Comparison of ENCODE assay signal across 13 cellular contexts in genomic region chr7:118803-119376, GRCh38.
DNase-seq lines count a peak whose midpoint lies in the region; TF ChIP-seq lines count a peak whose summit lies in the region.
"Had no signal": no experiment of that assay in that cellular context is flagged by ENCODE, and none has a peak within 500 bp of the region (broad histone marks: within the 10 kb centered on the region; RNA-seq: fewer than 3 reads in every experiment).

No MANE protein-coding gene starts in this region.

- H2BK12ac ChIP-seq in H9 (ENCODE audit: insufficient read length, low read depth, low read length) = no peak overlapping the region

- H3K4me3 ChIP-seq in kidney epithelial cell (ENCODE audit: low read depth, low read length) (no peak overlapping the region), sigmoid colon (no peak overlapping the region)

- H4K20me1 ChIP-seq in H9 (ENCODE audit: control insufficient read depth, insufficient read depth, insufficient read length) = no peaks in the 10 kb centered on the region

- H3K4me3 Mint-ChIP-seq in H9 = no peak overlapping the region
- H3K4me3 Mint-ChIP-seq: activated T-cell treated with anti-CD3 and anti-CD28 coated beads, Interleukin-2, amount 50 U/mL, for 72 hours; CD4-positive, alpha-beta T cell; neural crest cell had no signal

- peaks cover 3 to 8% (median 5%) of the 10 kb centered on the region in 3 experiments; a peak in 4 of 7 replicates for H3K36me3 Mint-ChIP-seq in H9 (ENCODE audit: insufficient read depth in 1 of 3, low read depth in 3 of 3)

- no peaks in the 10 kb centered on the region for H3K79me1 ChIP-seq in H9 (ENCODE audit: insufficient read depth, low read depth, low read length, poor library complexity, severe bottlenecking)

- no peak overlapping the region for H2BK15ac ChIP-seq in H9 (ENCODE audit: low read depth, low read length)

- H3K27me3 ChIP-seq in H9 (ENCODE audit: insufficient read depth, low read length) = no peaks in the 10 kb centered on the region
- no peaks in the 10 kb centered on the region for H3K27me3 ChIP-seq in kidney epithelial cell (ENCODE audit: control insufficient read depth, insufficient read depth, low read length)
- H3K27me3 ChIP-seq in sigmoid colon = no peaks in the 10 kb centered on the region

- H3K27ac Mint-ChIP-seq in H9 = peak overlapping the region in 1 of 3 experiments; percentile 15; a peak in 2 of 7 replicates
- H3K27ac Mint-ChIP-seq: activated T-cell treated with anti-CD3 and anti-CD28 coated beads, Interleukin-2, amount 50 U/mL, for 72 hours; CD4-positive, alpha-beta T cell had no signal

- H3K18ac ChIP-seq in H9 (ENCODE audit: insufficient read length, low read depth, low read length) = no peak overlapping the region

- no peak overlapping the region for H4K8ac ChIP-seq in H9 (replicated peaks; ENCODE audit: insufficient read length, low read depth, low read length)

- H3K36me3 ChIP-seq in kidney epithelial cell (ENCODE audit: control insufficient read depth, insufficient read depth, low read length) (no peaks in the 10 kb centered on the region), sigmoid colon (no peaks in the 10 kb centered on the region)

- H3K4me1 Mint-ChIP-seq in H9 = peaks cover 31 to 51% of the 10 kb centered on the region in 2 experiments

- H3K9ac ChIP-seq in H9 (ENCODE audit: extremely low read depth, insufficient read length, low read length) = no peak overlapping the region

- H2BK120ac ChIP-seq in H9 (ENCODE audit: low read depth, low read length, poor library complexity, severe bottlenecking) = no peak overlapping the region

- H3K9me3 ChIP-seq in H9 (ENCODE audit: control insufficient read depth, low read depth, low read length) = no peaks in the 10 kb centered on the region
- no peaks in the 10 kb centered on the region for H3K9me3 ChIP-seq in sigmoid colon

- TF ChIP-seq POLR2A in sigmoid colon (IDR thresholded peaks at IDR 0.05) = no peak

- no CpG with 5 or more reads among the region's 27 CpGs for WGBS in H9 (ENCODE audit: extremely low coverage, insufficient read length, low lambda C conversion rate)
- 67 to 75% methylated on average over 27 of the region's 27 CpGs for WGBS in sigmoid colon, 2 donors

- no peak overlapping the region for H3T11ph ChIP-seq in H9 (ENCODE audit: low read length)

- no peak overlapping the region for H3K27ac ChIP-seq in H9 (ENCODE audit: insufficient read length, low read depth, low read length)
- peak overlapping the region; percentile 36 to 56 (median 45) for H3K27ac ChIP-seq in sigmoid colon

- no peak overlapping the region for H3K56ac ChIP-seq in H9 (ENCODE audit: insufficient read length, low read depth, low read length)

- peaks cover 5 to 13% of the 10 kb centered on the region in 2 experiments; a peak in 4 of 5 replicates for H3K9me3 Mint-ChIP-seq in H9

- no peak overlapping the region for H2AFZ ChIP-seq in H9 (ENCODE audit: low read length)

- H2AK5ac ChIP-seq in H9 (ENCODE audit: insufficient read length, low read length) = no peak overlapping the region

- no peak overlapping the region for H2BK20ac ChIP-seq in H9 (ENCODE audit: low read depth, low read length, poor library complexity, severe bottlenecking)

- TF ChIP-seq EP300 in sigmoid colon (IDR thresholded peaks at IDR 0.05) = no peak

- H3K4me1 ChIP-seq in H9 (ENCODE audit: insufficient read depth, low read length) = peaks cover 7% of the 10 kb centered on the region; the same call in 1 of the 2 replicates
- H3K4me1 ChIP-seq in sigmoid colon = peaks cover 0 to 16% (median 10%) of the 10 kb centered on the region in 4 donors

- intact Hi-C loops in sigmoid colon (cut with DNase I) = no loop called here

- no peak overlapping the region for H4K91ac ChIP-seq in H9 (ENCODE audit: insufficient read length, low read depth, low read length)

- DNase-seq in H9 (no peak), SKM-1 (lab: John Stamatoyannopoulos, UW; ENCODE audit: unreplicated experiment) (peak; percentile 81), kidney epithelial cell (ENCODE audit: low read depth) (no peak), sigmoid colon (peak; percentile 72), EL (no peak), kidney glomerular epithelial cell (lab: John Stamatoyannopoulos, UW) (no peak), cerebellar cortex (ENCODE audit: low spot score) (no peak)
- no peak for DNase-seq in stimulated activated naive CD4-positive, alpha-beta T cell treated with Interleukin-2 at 50 U/mL for 16 hours (lab: John Stamatoyannopoulos, UW)
- DNase-seq: activated T-cell treated with anti-CD3 and anti-CD28 coated beads, Interleukin-2, amount 50 U/mL, for 72 hours; CD4-positive, alpha-beta T cell; NCI-H1092 treated with DMSO at 0.1 percent for 48 hours; NCI-H510A had no signal

- H3K23me2 ChIP-seq in H9 (ENCODE audit: insufficient read length, low read depth, low read length, poor library complexity, severe bottlenecking) = no peaks in the 10 kb centered on the region

- H3K79me2 ChIP-seq in H9 (ENCODE audit: insufficient read depth, low read length) = no peaks in the 10 kb centered on the region

- H3K14ac ChIP-seq in H9 (ENCODE audit: insufficient read depth, low read length) = no peak overlapping the region; the same call in 1 of the 2 replicates

- no peak overlapping the region for H4K5ac ChIP-seq in H9 (ENCODE audit: insufficient read length, low read depth, low read length)

- H2BK5ac ChIP-seq in H9 (ENCODE audit: insufficient read length, low read length) = no peak overlapping the region

- TF ChIP-seq CTCF in H9 (conservative IDR thresholded peaks at IDR 0.05) (0 out of 3 replicates have a peak, but pooled peaks have one; percentile 9), kidney epithelial cell (IDR thresholded peaks at IDR 0.05; ENCODE audit: insufficient read depth, low read length, poor library complexity, severe bottlenecking) (peak; percentile 2), sigmoid colon (IDR thresholded peaks at IDR 0.05) (no peak)

- H3K27me3 Mint-ChIP-seq in H9 (ENCODE audit: low read depth) = peaks cover 10% of the 10 kb centered on the region

- no peak overlapping the region for H3K4me2 ChIP-seq in H9 (ENCODE audit: insufficient read depth, insufficient read length, low read length)

- no peak overlapping the region for H3K23ac ChIP-seq in H9 (ENCODE audit: insufficient read length, low read depth, low read length)

- H3K4ac ChIP-seq in H9 (ENCODE audit: low read depth, low read length) = no peak overlapping the region

Comparison
In these comparisons a context has a peak if more than half of its experiments do, and no peak if none do; other contexts are left out.
1. DNase-seq: peak in SKM-1 (single experiment) and sigmoid colon (single experiment); none in H9 (single experiment), kidney epithelial cell (single experiment), EL (single experiment), stimulated activated naive CD4-positive, alpha-beta T cell treated with Interleukin-2 at 50 U/mL for 16 hours (single experiment), kidney glomerular epithelial cell (single experiment) and cerebellar cortex (single experiment).
2. CTCF ChIP-seq: peak in H9 (single experiment) and kidney epithelial cell (single experiment); none in sigmoid colon (0 of 4).